ENCODE assay signal across 9 cellular contexts in the genomic region with DNA sequence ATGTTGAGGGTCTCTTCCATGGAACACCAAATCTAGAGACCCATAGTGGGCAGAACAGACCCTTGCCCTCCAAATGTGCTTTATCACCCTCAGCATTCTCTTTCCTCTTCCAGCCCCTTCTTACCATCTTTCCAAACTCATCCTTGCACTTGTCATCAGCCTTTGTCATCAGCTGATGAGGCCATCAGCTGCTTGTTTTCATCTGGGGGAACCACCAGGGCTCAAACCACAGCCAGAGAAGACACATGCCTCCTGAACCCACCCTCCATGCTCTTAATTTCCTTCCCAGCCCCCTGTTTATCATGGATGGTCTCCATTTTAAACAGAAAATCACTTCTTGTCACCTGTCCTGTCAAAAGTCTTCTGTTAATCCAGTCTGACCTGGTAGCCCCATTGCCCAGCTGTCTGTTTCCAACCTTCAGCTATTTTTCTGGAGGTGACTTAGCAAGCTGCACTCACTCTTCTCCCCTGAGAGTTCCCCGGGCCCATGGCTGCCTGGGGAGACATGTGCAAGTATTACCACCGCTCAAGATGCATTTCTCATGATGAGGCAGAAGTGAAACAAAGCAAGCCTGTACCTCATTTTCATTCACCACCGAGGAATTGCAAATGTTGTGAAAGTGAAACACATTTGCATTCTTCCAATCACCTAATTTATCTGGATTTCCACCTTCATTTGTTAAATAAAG. TPM values are rescaled to one million over a fixed set of nuclear protein-coding genes. Genes with fewer than 3 reads are reported as not detected.
DNase-seq lines count a peak whose midpoint lies in the region; ATAC-seq and TF ChIP-seq lines count a peak whose summit lies in the region.
"Had no signal": no experiment of that assay in that cellular context is flagged by ENCODE, and none has a peak within 500 bp of the region (broad histone marks: within the 10 kb centered on the region; RNA-seq: fewer than 3 reads in every experiment).

No MANE protein-coding gene starts in this region.

- ATAC-seq in GM18508 (IDR thresholded peaks at IDR 0.05; ENCODE audit: insufficient read depth, unreplicated experiment) = peak; percentile 99
- peak; percentile 99 for ATAC-seq in HG03196 (IDR thresholded peaks at IDR 0.05; ENCODE audit: unreplicated experiment)

- TF ChIP-seq CTCF in GM20000 (IDR thresholded peaks at IDR 0.05; ENCODE audit: extremely low read depth, missing control alignments) = no peak
- no peak for TF ChIP-seq CTCF in chondrocyte (IDR thresholded peaks at IDR 0.05)
- no peak for TF ChIP-seq CTCF in Calu3 (IDR thresholded peaks at IDR 0.05; ENCODE audit: unreplicated experiment)

- no peaks in the 10 kb centered on the region for H3K9me3 Mint-ChIP-seq in chondrocyte (ENCODE audit: low read depth)
- H3K9me3 Mint-ChIP-seq in Calu3 (ENCODE audit: low read depth, unreplicated experiment) = no peaks in the 10 kb centered on the region

- H3K4me3 Mint-ChIP-seq in chondrocyte (ENCODE audit: unreplicated experiment) (no peak overlapping the region), Calu3 (ENCODE audit: low read depth, unreplicated experiment) (no peak overlapping the region)

- peak; percentile 81 for DNase-seq in GM20000 (ENCODE audit: low spot score)
- peak; percentile 20 for DNase-seq in chondrocyte (ENCODE audit: low spot score)
- DNase-seq in COLO668 (lab: John Stamatoyannopoulos, UW; ENCODE audit: unreplicated experiment) = no peak
- no peak for DNase-seq in activated gamma-delta T cell (lab: John Stamatoyannopoulos, UW)
- DNase-seq in COLO829 (ENCODE audit: low spot score) = no peak
- DNase-seq in Calu3 = no peak
- DNase-seq: stimulated activated CD4-positive, alpha-beta T cell treated with anti-CD3 and anti-CD28 coated beads, Interleukin-15, amount 100 ng/mL, for 24 hours had no signal

- H3K4me1 Mint-ChIP-seq in chondrocyte (ENCODE audit: low read depth) (no peaks in the 10 kb centered on the region), Calu3 (ENCODE audit: low read depth, unreplicated experiment) (no peaks in the 10 kb centered on the region)

- intact Hi-C loops in Calu3 (cut with micrococcal nuclease; ENCODE audit: unreplicated experiment) = no loop called here

- no peak overlapping the region for H3K27ac Mint-ChIP-seq in chondrocyte (ENCODE audit: unreplicated experiment)
- no peak overlapping the region for H3K27ac Mint-ChIP-seq in Calu3 (ENCODE audit: unreplicated experiment)

- peaks cover 6% of the 10 kb centered on the region for H3K27me3 Mint-ChIP-seq in chondrocyte (ENCODE audit: low read depth)
- peaks cover 50% of the 10 kb centered on the region for H3K27me3 Mint-ChIP-seq in Calu3 (ENCODE audit: unreplicated experiment)

- no TSS peak for BruUV-seq in Calu3 (replicated peaks; lab: Mats Ljungman, UMichigan)

- no peaks in the 10 kb centered on the region for H3K36me3 Mint-ChIP-seq in chondrocyte (ENCODE audit: low read depth)
- no peaks in the 10 kb centered on the region for H3K36me3 Mint-ChIP-seq in Calu3 (ENCODE audit: insufficient read depth, unreplicated experiment)

- CTCF ChIA-PET in Calu3 (lab: Charles Lee) = no interaction called here

RNA-seq across cellular contexts. Expression of gene SYNM, which starts 14.7 kb away (rescaled TPM):
- 13.2 to 23.4 TPM (median 22.1 TPM) in 3 replicates for total RNA-seq in chondrocyte
- total RNA-seq in Calu3 (2022) = 7.8 and 9.4 TPM in 2 replicates

Comparison
In these comparisons a context has a peak if more than half of its experiments do, and no peak if none do; other contexts are left out.
1. DNase-seq: peak in GM20000 (single experiment) and chondrocyte (single experiment); none in COLO668 (single experiment), activated gamma-delta T cell (single experiment), COLO829 (single experiment) and Calu3 (single experiment).